8 cellular contexts compared by ENCODE assay signal in the genomic region with DNA sequence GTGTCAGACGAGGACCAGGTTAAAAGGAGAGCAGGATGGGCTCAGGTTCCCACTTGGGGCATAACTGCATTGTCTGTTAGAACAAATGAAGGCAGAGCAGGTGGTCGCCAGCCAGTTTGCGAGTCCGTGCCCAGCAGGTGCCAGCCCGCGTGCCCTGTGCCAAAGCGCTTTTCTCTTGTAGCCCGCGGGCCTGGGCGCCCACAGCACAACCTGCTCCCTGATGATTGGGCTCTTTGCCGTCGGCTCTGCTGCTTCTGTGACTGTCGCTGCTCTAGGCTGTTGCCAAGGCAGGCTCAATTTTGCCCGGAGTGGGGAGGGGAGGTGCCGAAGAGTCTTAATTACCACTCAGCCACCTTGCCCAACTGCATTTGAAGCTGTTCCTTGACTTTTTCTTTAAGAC. TPM values are rescaled to one million over a fixed set of nuclear protein-coding genes. Genes with fewer than 3 reads are reported as not detected.
DNase-seq lines count a peak whose midpoint lies in the region; ATAC-seq, FAIRE-seq and TF ChIP-seq lines count a peak whose summit lies in the region.

No MANE protein-coding gene starts in this region.

- ATAC-seq in RWPE2 (ENCODE audit: low read depth) (no peak), GM18520 (IDR thresholded peaks at IDR 0.05; ENCODE audit: unreplicated experiment) (no peak)

- TF ChIP-seq POLR2A in GM12891 (IDR thresholded peaks at IDR 0.05; ENCODE audit: low read depth, low read length) = no peak

- H3K9ac ChIP-seq in subcutaneous abdominal adipose tissue (ENCODE audit: low read length in 5 of 5) = peak overlapping the region in 3 of 5 donors; percentile 12 to 59 (median 25)

- no peaks in the 10 kb centered on the region for H3K27me3 ChIP-seq in RWPE2 (ENCODE audit: insufficient read depth, poor library complexity, severe bottlenecking)
- no peaks in the 10 kb centered on the region for H3K27me3 ChIP-seq in subcutaneous abdominal adipose tissue (ENCODE audit: control insufficient read depth in 5 of 5, insufficient read depth in 4 of 5, low read length in 5 of 5)

- H3K9me3 ChIP-seq in RWPE2 (ENCODE audit: severe bottlenecking) = no peaks in the 10 kb centered on the region
- no peaks in the 10 kb centered on the region for H3K9me3 ChIP-seq in subcutaneous abdominal adipose tissue (ENCODE audit: control insufficient read depth in 5 of 5, low read length in 5 of 5)

- H3K4me1 ChIP-seq in RWPE2 (ENCODE audit: insufficient read depth, poor library complexity, severe bottlenecking) (peaks cover 17% of the 10 kb centered on the region), subcutaneous abdominal adipose tissue (ENCODE audit: control insufficient read depth in 5 of 5, insufficient read depth in 5 of 5, low read length in 5 of 5) (peaks cover 11 to 57% (median 43%) of the 10 kb centered on the region in 5 donors)

- FAIRE-seq in GM12891 (lab: Jason Lieb, UNC) = no peak

- no peak overlapping the region for H3K4me3 ChIP-seq in RWPE2 (ENCODE audit: severe bottlenecking)
- H3K4me3 ChIP-seq in subcutaneous abdominal adipose tissue (ENCODE audit: low read depth in 1 of 5, low read length in 5 of 5) = no peak overlapping the region

- H3K36me3 ChIP-seq in RWPE2 (ENCODE audit: low read depth) = peaks cover 12% of the 10 kb centered on the region; the same call in 1 of the 2 replicates
- H3K36me3 ChIP-seq in subcutaneous abdominal adipose tissue (ENCODE audit: control insufficient read depth in 5 of 5, insufficient read depth in 5 of 5, low read length in 5 of 5) = peaks cover 5 to 35% (median 10%) of the 10 kb centered on the region in 5 donors

- DNase-seq in NCI-H510A treated with DMSO at 0.1 percent for 48 hours (lab: John Stamatoyannopoulos, UW) (peak; percentile 73), NCI-H510A (lab: John Stamatoyannopoulos, UW) (no peak), RWPE2 (ENCODE audit: low spot score) (no peak), head of caudate nucleus (peak in 32 of 42 donors; percentile 16 to 73 (median 44)), GM12891 (ENCODE audit: insufficient read length, low spot score) (no peak)
- no peak for DNase-seq in activated CD8-positive, alpha-beta memory T cell treated with anti-CD3 and anti-CD28 coated beads, Interleukin-2, amount 50 U/mL, for 48 hours

- intact Hi-C loops in head of caudate nucleus (cut with DNase I) = no loop called here

- H3K27ac ChIP-seq in RWPE2 (ENCODE audit: poor library complexity, severe bottlenecking) (peak overlapping the region; percentile 9), subcutaneous abdominal adipose tissue (ENCODE audit: low read depth, low read length) (peak overlapping the region; percentile 83)

- TF ChIP-seq CTCF in RWPE2 (IDR thresholded peaks at IDR 0.05; ENCODE audit: poor library complexity, severe bottlenecking) = no peak

TF ChIP-seq in GM12891, 5 proteins besides CTCF, POLR2A, EP300 and RAD21:
- TF ChIP-seq POLR2AphosphoS5 (IDR thresholded peaks at IDR 0.05; ENCODE audit: low read depth, low read length) = no peak
- no peak for TF ChIP-seq PAX5 (IDR thresholded peaks at IDR 0.05; ENCODE audit: insufficient read depth, low read length, severe bottlenecking)
- TF ChIP-seq TAF1 (IDR thresholded peaks at IDR 0.05; ENCODE audit: low read depth, low read length) = no peak
- TF ChIP-seq POU2F2 (IDR thresholded peaks at IDR 0.05; ENCODE audit: low read depth, low read length) = no peak
- no peak for TF ChIP-seq SPI1 (IDR thresholded peaks at IDR 0.05; ENCODE audit: low read depth, low read length)

RNA-seq across cellular contexts. Expression of gene KNOP1, which starts 21.1 kb away (rescaled TPM):
- 17.7 TPM for polyA plus RNA-seq in GM12891 (2012; ENCODE audit: low read depth, missing spikeins)

RNA-seq across cellular contexts. Expression of gene IQCK, which starts 21.1 kb away (rescaled TPM):
- 1.0 TPM for polyA plus RNA-seq in GM12891 (2012; ENCODE audit: low read depth, missing spikeins)

Comparison
In these comparisons a context has a peak if more than half of its experiments do, and no peak if none do; other contexts are left out.
1. DNase-seq: peak in NCI-H510A treated with DMSO at 0.1 percent for 48 hours (single experiment) and head of caudate nucleus (32 of 42); none in NCI-H510A (single experiment), RWPE2 (single experiment), activated CD8-positive, alpha-beta memory T cell treated with anti-CD3 and anti-CD28 coated beads, Interleukin-2, amount 50 U/mL, for 48 hours (single experiment) and GM12891 (single experiment).